ENCODE assay signal across 20 cellular contexts in the genomic region with DNA sequence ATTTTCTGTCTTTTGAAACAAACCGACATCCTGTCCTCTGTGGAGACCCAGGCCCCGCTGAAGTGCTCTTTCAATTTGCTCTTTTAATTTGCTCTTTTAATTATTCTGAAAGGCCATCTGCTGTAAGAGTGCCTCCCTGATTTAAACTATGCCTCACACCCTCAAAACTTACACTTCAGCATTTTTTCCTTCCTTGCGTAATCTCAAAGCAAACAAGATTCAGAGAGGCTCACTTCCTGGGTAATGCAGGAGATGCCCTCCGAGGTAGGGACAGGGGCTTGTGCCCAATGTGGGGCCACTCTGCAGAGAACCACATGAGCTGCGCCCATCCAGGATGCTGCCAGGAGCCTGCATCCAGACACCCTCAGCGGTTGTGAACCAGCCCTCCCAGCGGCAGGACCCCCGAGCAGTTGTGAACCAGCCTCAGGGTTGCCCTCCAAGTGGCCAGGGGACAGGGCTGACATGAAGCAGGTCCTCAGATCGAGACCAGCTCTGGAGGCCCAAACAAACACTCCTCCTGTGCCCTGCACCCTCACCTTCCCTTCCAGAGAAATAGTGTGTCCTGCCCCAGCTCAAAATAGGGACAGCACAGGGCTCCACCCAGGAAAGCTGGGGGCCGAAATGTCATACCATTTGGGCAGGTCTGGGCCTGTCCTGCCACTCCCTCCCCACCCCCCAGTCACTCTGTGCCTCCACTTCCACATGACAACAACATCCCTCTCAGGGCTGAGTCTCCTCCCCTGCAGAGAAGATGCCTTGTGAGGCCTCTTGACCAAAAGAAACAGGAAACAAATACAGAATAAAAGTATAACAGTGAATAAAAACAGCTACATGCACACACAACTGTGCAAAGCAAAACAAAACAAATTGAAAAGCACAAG.
DNase-seq lines count a peak whose midpoint lies in the region; ATAC-seq and TF ChIP-seq lines count a peak whose summit lies in the region.
"Had no signal": no experiment of that assay in that cellular context is flagged by ENCODE, and none has a peak within 500 bp of the region (broad histone marks: within the 10 kb centered on the region; RNA-seq: fewer than 3 reads in every experiment).

No MANE protein-coding gene starts in this region.

- H3K36me3 Mint-ChIP-seq in natural killer cell treated with Interleukin-12 subunit alpha and Interleukin-12 subunit beta and Interleukin-15 and Interleukin-18, amount 100 ng/mL, for 72 hours: no peaks in the 10 kb centered on the region
- H3K36me3 Mint-ChIP-seq: T-cell had no signal

- no peaks in the 10 kb centered on the region for H3K27me3 Mint-ChIP-seq in natural killer cell treated with Interleukin-12 subunit alpha and Interleukin-12 subunit beta and Interleukin-15 and Interleukin-18, amount 100 ng/mL, for 72 hours
- H3K27me3 Mint-ChIP-seq: activated B cell treated with CpG ODN at 0.5 μM for 24 hours; CD4-positive, alpha-beta T cell had no signal

- H3K9me3 Mint-ChIP-seq in natural killer cell treated with Interleukin-12 subunit alpha and Interleukin-12 subunit beta and Interleukin-15 and Interleukin-18, amount 100 ng/mL, for 72 hours: peaks cover 6% of the 10 kb centered on the region

- no peak overlapping the region for H3K4me3 Mint-ChIP-seq in natural killer cell treated with Interleukin-12 subunit alpha and Interleukin-12 subunit beta and Interleukin-15 and Interleukin-18, amount 100 ng/mL, for 72 hours
- H3K4me3 Mint-ChIP-seq: activated B cell treated with CpG ODN at 0.5 μM for 24 hours; activated T-helper 1 cell treated with anti-CD3 and anti-CD28 coated beads, Interleukin-12 subunit alpha, Interleukin-12 subunit beta, Interleukin-2, Interleukin-4 antibody, amounts not matched to agents 30 ng/mL and 10 ng/mL and 1 ng/mL, durations not matched to agents 14 hours and 24 hours and 36 hours; CD4-positive, alpha-beta T cell; central memory CD8-positive, alpha-beta T cell; naive B cell; T-cell had no signal

- peaks cover 0 to 2% (median 0%) of the 10 kb centered on the region in 7 donors for H3K27me3 ChIP-seq in spleen (replicated peaks in 1 of 7)
- H3K27me3 ChIP-seq in effector memory CD4-positive, alpha-beta T cell (replicated peaks; ENCODE audit: control insufficient read depth, insufficient read depth, low read length, poor library complexity, severe bottlenecking): no peaks in the 10 kb centered on the region

- H3K36me3 ChIP-seq in spleen: no peaks in the 10 kb centered on the region
- H3K36me3 ChIP-seq in effector memory CD4-positive, alpha-beta T cell (ENCODE audit: control insufficient read depth, insufficient read depth, low read length): no peaks in the 10 kb centered on the region

- H3K4me1 ChIP-seq in spleen: no peaks in the 10 kb centered on the region
- no peaks in the 10 kb centered on the region for H3K4me1 ChIP-seq in effector memory CD4-positive, alpha-beta T cell (ENCODE audit: control insufficient read depth, insufficient read depth, low read length, poor library complexity, severe bottlenecking)

- H3K27ac ChIP-seq in epithelial cell of prostate (peak overlapping the region; percentile 71), spleen (no peak overlapping the region)
- no peak overlapping the region for H3K27ac ChIP-seq in effector memory CD4-positive, alpha-beta T cell (ENCODE audit: insufficient read depth, low read length, poor library complexity, severe bottlenecking)

- H3K27ac Mint-ChIP-seq in natural killer cell treated with Interleukin-12 subunit alpha and Interleukin-12 subunit beta and Interleukin-15 and Interleukin-18, amount 100 ng/mL, for 72 hours: no peak overlapping the region
- H3K27ac Mint-ChIP-seq: activated B cell treated with CpG ODN at 0.5 μM for 24 hours; activated T-helper 1 cell treated with anti-CD3 and anti-CD28 coated beads, Interleukin-12 subunit alpha, Interleukin-12 subunit beta, Interleukin-2, Interleukin-4 antibody, amounts not matched to agents 30 ng/mL and 10 ng/mL and 1 ng/mL, durations not matched to agents 14 hours and 24 hours and 36 hours; CD4-positive, alpha-beta T cell; T-cell had no signal

- intact Hi-C loops in spleen (cut with DNase I; ENCODE audit: low total_unique reads): no loop called here

- ATAC-seq in natural killer cell treated with Interleukin-12 subunit alpha and Interleukin-12 subunit beta and Interleukin-15 and Interleukin-18, amount 100 ng/mL, for 72 hours: no peak
- ATAC-seq: stimulated activated naive CD8-positive, alpha-beta T cell treated with anti-CD3 and anti-CD28 coated beads, Interleukin-15, Interleukin-2, amounts not matched to agents 100 U/mL and 50 U/mL, for 24 hours; T-cell had no signal

- 66 to 74% (median 68%) methylated on average over 10 of the region's 10 CpGs for WGBS in spleen, 5 donors

- peaks cover 0 to 23% (median 19%) of the 10 kb centered on the region in 8 donors for H3K9me3 ChIP-seq in spleen
- H3K9me3 ChIP-seq in effector memory CD4-positive, alpha-beta T cell (ENCODE audit: control insufficient read depth, low read length): no peaks in the 10 kb centered on the region

- no peak overlapping the region for H3K4me3 ChIP-seq in NB4 (ENCODE audit: low read depth, low read length)
- no peak overlapping the region for H3K4me3 ChIP-seq in spleen
- H3K4me3 ChIP-seq in effector memory CD4-positive, alpha-beta T cell (ENCODE audit: insufficient read depth, low read depth, low read length, poor library complexity, severe bottlenecking): no peak overlapping the region

- TF ChIP-seq POLR2A in NB4 (IDR thresholded peaks at IDR 0.05; ENCODE audit: extremely low read depth, insufficient read length) (no peak), spleen (IDR thresholded peaks at IDR 0.05) (no peak)

- no peaks in the 10 kb centered on the region for H3K4me1 Mint-ChIP-seq in natural killer cell treated with Interleukin-12 subunit alpha and Interleukin-12 subunit beta and Interleukin-15 and Interleukin-18, amount 100 ng/mL, for 72 hours (ENCODE audit: low read depth in 2 of 2)
- H3K4me1 Mint-ChIP-seq: activated B cell treated with CpG ODN at 0.5 μM for 24 hours; central memory CD8-positive, alpha-beta T cell; naive B cell; T-cell had no signal

- DNase-seq in NCI-H748 (lab: John Stamatoyannopoulos, UW; ENCODE audit: unreplicated experiment) (peak; percentile 45), NCI-H748 treated with DMSO at 0.1 percent for 48 hours (lab: John Stamatoyannopoulos, UW) (no peak), NB4 (ENCODE audit: low read depth) (peak; percentile 40), epithelial cell of prostate (ENCODE audit: low read depth, low spot score) (no peak), spleen (peak; percentile 59), amniotic stem cell (lab: John Stamatoyannopoulos, UW) (no peak)
- no peak for DNase-seq in natural killer cell treated with Interleukin-12 subunit alpha and Interleukin-12 subunit beta and Interleukin-15 and Interleukin-18, amount 100 ng/mL, for 72 hours (ENCODE audit: low spot score)
- no peak for DNase-seq in effector memory CD4-positive, alpha-beta T cell
- DNase-seq: activated B cell treated with CpG ODN at 0.5 μM for 24 hours; activated CD8-positive, alpha-beta memory T cell treated with anti-CD3 and anti-CD28 coated beads for 24 hours; CD4-positive, alpha-beta T cell; Kasumi-1; naive B cell; NCI-H187; NCI-H82; RPMI8226; stimulated activated naive CD8-positive, alpha-beta T cell treated with anti-CD3 and anti-CD28 coated beads, Interleukin-15, Interleukin-2, amounts not matched to agents 100 U/mL and 50 U/mL, for 24 hours; T-cell had no signal

- TF ChIP-seq CTCF in NB4 (IDR thresholded peaks at IDR 0.05; ENCODE audit: low read depth, low read length): no peak
- TF ChIP-seq CTCF in spleen (IDR thresholded peaks at IDR 0.05 in 8 of 11, conservative IDR thresholded peaks at IDR 0.05 in 3 of 11): no peak

Comparison
In these comparisons a context has a peak if more than half of its experiments do, and no peak if none do; other contexts are left out.
1. DNase-seq: peak in NCI-H748 (single experiment), NB4 (single experiment) and spleen (single experiment); none in NCI-H748 treated with DMSO at 0.1 percent for 48 hours (single experiment), epithelial cell of prostate (single experiment), natural killer cell treated with Interleukin-12 subunit alpha and Interleukin-12 subunit beta and Interleukin-15 and Interleukin-18, amount 100 ng/mL, for 72 hours (single experiment), effector memory CD4-positive, alpha-beta T cell (0 of 3) and amniotic stem cell (single experiment).